Comparison of ENCODE assay signal across 20 cellular contexts in the genomic region with DNA sequence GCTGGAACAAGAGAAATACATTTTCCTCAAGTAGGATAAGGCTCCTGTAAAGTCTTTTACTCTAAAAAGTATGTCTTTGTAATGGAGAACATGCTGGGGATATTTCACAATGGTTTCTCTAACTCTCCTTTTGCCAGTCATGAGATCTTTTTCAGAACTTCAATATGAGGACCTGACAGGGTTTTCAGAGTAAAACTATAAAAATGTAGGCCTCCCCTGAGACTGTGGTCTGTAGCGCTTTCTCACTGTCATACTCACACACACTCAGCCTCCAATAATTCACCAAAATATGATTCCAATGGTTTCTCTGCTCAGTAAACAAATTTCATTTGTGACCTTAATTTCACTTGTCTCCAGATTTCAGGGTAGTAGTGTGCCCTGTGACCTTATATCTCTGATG.
DNase-seq lines count a peak whose midpoint lies in the region; ATAC-seq lines count a peak whose summit lies in the region.
"Had no signal": no experiment of that assay in that cellular context is flagged by ENCODE, and none has a peak within 500 bp of the region (broad histone marks: within the 10 kb centered on the region; RNA-seq: fewer than 3 reads in every experiment).

No MANE protein-coding gene starts in this region.

- DNase-seq in AG20443 (ENCODE audit: low spot score) (peak; percentile 40), amniotic epithelial cell (ENCODE audit: low read depth) (peak; percentile 22), fibroblast of peridontal ligament (ENCODE audit: extremely low read depth) (peak; percentile 77), skeletal muscle cell (ENCODE audit: low read depth) (peak; percentile 14), NCI-H1092 (lab: John Stamatoyannopoulos, UW) (no peak)
- DNase-seq in activated CD8-positive, alpha-beta memory T cell treated with anti-CD3 and anti-CD28 coated beads, Interleukin-2, amount 10 ng/mL, durations not matched to agents 7 days and 5 days, result no peak
- DNase-seq: 8988T; Calu3; CD8-positive, alpha-beta memory T cell; DMS153; MM.1S; NCI-H1092 treated with DMSO at 0.1 percent for 48 hours; NCI-H1436 treated with DMSO at 0.1 percent for 48 hours; NCI-H1930; NCI-H2227 treated with DMSO at 0.1 percent for 48 hours; NCI-H774; Peyer's patch had no signal

- CTCF ChIA-PET in activated CD8-positive, alpha-beta memory T cell treated with anti-CD3 and anti-CD28 coated beads, Interleukin-2, amount 10 ng/mL, durations not matched to agents 7 days and 5 days (lab: Charles Lee), result no interaction called here

- peaks cover 11% of the 10 kb centered on the region for H3K9me3 Mint-ChIP-seq in activated CD8-positive, alpha-beta memory T cell treated with anti-CD3 and anti-CD28 coated beads, Interleukin-2, amount 10 ng/mL, durations not matched to agents 7 days and 5 days (ENCODE audit: low read depth)

- no peaks in the 10 kb centered on the region for H3K36me3 Mint-ChIP-seq in activated CD8-positive, alpha-beta memory T cell treated with anti-CD3 and anti-CD28 coated beads, Interleukin-2, amount 10 ng/mL, durations not matched to agents 7 days and 5 days

- no peak overlapping the region for H3K4me3 Mint-ChIP-seq in activated CD8-positive, alpha-beta memory T cell treated with anti-CD3 and anti-CD28 coated beads, Interleukin-2, amount 10 ng/mL, durations not matched to agents 7 days and 5 days
- H3K4me3 Mint-ChIP-seq: CD8-positive, alpha-beta memory T cell had no signal

- no peak overlapping the region for H3K27ac Mint-ChIP-seq in activated CD8-positive, alpha-beta memory T cell treated with anti-CD3 and anti-CD28 coated beads, Interleukin-2, amount 10 ng/mL, durations not matched to agents 7 days and 5 days
- H3K27ac Mint-ChIP-seq: CD8-positive, alpha-beta memory T cell had no signal

- ATAC-seq in activated CD8-positive, alpha-beta memory T cell treated with anti-CD3 and anti-CD28 coated beads, Interleukin-2, amount 10 ng/mL, durations not matched to agents 7 days and 5 days, result no peak
- ATAC-seq in GM21526 (IDR thresholded peaks at IDR 0.05; ENCODE audit: low FRiP score, unreplicated experiment), result no peak
- no peak for ATAC-seq in GM21381 (IDR thresholded peaks at IDR 0.05; ENCODE audit: unreplicated experiment)
- ATAC-seq: SK-N-SH treated with all-trans-retinoic acid at 6 μM for 48 hours had no signal

- H3K4me3 ChIP-seq in skeletal muscle cell (ENCODE audit: low read depth, low read length), result no peak overlapping the region
- H3K4me3 ChIP-seq: Peyer's patch had no signal

- H3K27me3 Mint-ChIP-seq in activated CD8-positive, alpha-beta memory T cell treated with anti-CD3 and anti-CD28 coated beads, Interleukin-2, amount 10 ng/mL, durations not matched to agents 7 days and 5 days, result no peaks in the 10 kb centered on the region
- H3K27me3 Mint-ChIP-seq: CD8-positive, alpha-beta memory T cell had no signal

- H3K4me1 Mint-ChIP-seq in activated CD8-positive, alpha-beta memory T cell treated with anti-CD3 and anti-CD28 coated beads, Interleukin-2, amount 10 ng/mL, durations not matched to agents 7 days and 5 days, result no peaks in the 10 kb centered on the region
- H3K4me1 Mint-ChIP-seq: CD8-positive, alpha-beta memory T cell had no signal

Comparison
In these comparisons a context has a peak if more than half of its experiments do, and no peak if none do; other contexts are left out.
1. DNase-seq: peak in AG20443 (single experiment), amniotic epithelial cell (single experiment), fibroblast of peridontal ligament (single experiment) and skeletal muscle cell (single experiment); none in activated CD8-positive, alpha-beta memory T cell treated with anti-CD3 and anti-CD28 coated beads, Interleukin-2, amount 10 ng/mL, durations not matched to agents 7 days and 5 days (single experiment) and NCI-H1092 (single experiment).